Comparison of ENCODE assay signal across 1 cellular context in genomic region chr1:54371936-54372385, GRCh38.
TF ChIP-seq lines count a peak whose summit lies in the region.

No MANE protein-coding gene starts in this region.

TF ChIP-seq in H1, 55 proteins besides CTCF, POLR2A, EP300 and RAD21 (continued from another document):
- TF ChIP-seq TBP (IDR thresholded peaks at IDR 0.05; ENCODE audit: low read depth, low read length) (no peak), SRF (IDR thresholded peaks at IDR 0.05; ENCODE audit: low read depth, low read length) (no peak), JUND (IDR thresholded peaks at IDR 0.05; ENCODE audit: low read length) (no peak), RBBP5 (IDR thresholded peaks at IDR 0.05; ENCODE audit: borderline replicate concordance, low read depth, low read length) (no peak), E2F6 (IDR thresholded peaks at IDR 0.05) (no peak)
